In the genomic region with DNA sequence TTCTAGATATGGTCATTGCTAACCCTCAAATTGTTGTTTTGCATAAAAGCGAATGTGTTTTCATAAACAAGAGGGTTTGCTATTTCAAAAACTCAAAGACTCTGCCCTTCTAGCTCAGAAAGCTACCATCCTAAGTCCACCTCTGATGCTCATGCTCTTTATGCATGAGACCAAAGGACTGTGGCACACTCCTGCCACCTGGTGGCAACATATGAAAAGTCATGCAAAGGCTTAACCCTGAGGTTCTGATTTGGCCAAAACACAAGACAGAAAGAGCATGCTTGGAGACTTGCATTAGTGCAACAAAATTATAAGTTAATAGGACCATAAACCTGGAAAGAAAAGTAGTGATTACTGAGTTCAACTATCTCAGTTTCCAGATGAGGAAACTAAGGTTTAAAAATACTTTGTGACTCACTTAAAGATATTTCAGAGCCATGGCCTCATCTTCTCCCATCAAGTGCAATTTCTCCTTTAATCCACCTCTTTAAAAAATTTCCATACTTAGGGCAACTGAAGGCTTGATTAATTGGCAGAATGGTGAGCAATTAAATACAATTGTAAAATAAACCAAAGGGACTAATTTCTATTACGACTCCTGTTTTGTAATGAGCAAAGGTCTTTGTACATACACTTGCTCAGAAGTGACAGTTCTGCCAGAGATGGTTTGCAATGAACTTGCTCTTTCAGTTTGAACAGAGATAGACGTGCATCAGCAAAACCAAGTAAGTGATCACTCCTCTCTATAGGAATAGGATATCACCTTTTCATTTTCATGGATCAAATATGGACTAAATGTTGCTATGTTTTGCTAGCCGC, we compare ENCODE assay signal across 9 cellular contexts.
A peak's percentile ranks its signal among the peaks of the same experiment; 100 is the strongest.
DNase-seq lines count a peak whose midpoint lies in the region; ATAC-seq and TF ChIP-seq lines count a peak whose summit lies in the region.
"Had no signal": no experiment of that assay in that cellular context is flagged by ENCODE, and none has a peak within 500 bp of the region (broad histone marks: within the 10 kb centered on the region; RNA-seq: fewer than 3 reads in every experiment).

No MANE protein-coding gene starts in this region.

- ATAC-seq in HG02759 (IDR thresholded peaks at IDR 0.05; ENCODE audit: unreplicated experiment) (peak; percentile 65), right cardiac atrium (peak; percentile 73 to 75)

- TF ChIP-seq CTCF in sigmoid colon (IDR thresholded peaks at IDR 0.05) = peak; percentile 66 to 91 (median 86)

- H3K9me3 ChIP-seq in right cardiac atrium (ENCODE audit: control insufficient read depth, low read length) (no peaks in the 10 kb centered on the region), sigmoid colon (no peaks in the 10 kb centered on the region)
- H3K9me3 ChIP-seq: BLaER1 treated with 17β-estradiol and CSF1 and Interleukin-3, amounts not matched to agents 10 nM and 100 nM had no signal

- no peaks in the 10 kb centered on the region for H3K36me3 ChIP-seq in sigmoid colon
- H3K36me3 ChIP-seq: BLaER1 treated with 17β-estradiol and CSF1 and Interleukin-3, amounts not matched to agents 10 nM and 100 nM had no signal

- no peaks in the 10 kb centered on the region for H3K27me3 ChIP-seq in right cardiac atrium (ENCODE audit: control insufficient read depth, insufficient read depth)
- H3K27me3 ChIP-seq in sigmoid colon = no peaks in the 10 kb centered on the region
- H3K27me3 ChIP-seq: BLaER1 treated with 17β-estradiol and CSF1 and Interleukin-3, amounts not matched to agents 10 nM and 100 nM had no signal

- H3K4me3 ChIP-seq in right cardiac atrium (ENCODE audit: low read length) = no peak overlapping the region
- H3K4me3 ChIP-seq in sigmoid colon = no peak overlapping the region
- H3K4me3 ChIP-seq: BLaER1 treated with 17β-estradiol and CSF1 and Interleukin-3, amounts not matched to agents 10 nM and 100 nM had no signal

- H3K27ac ChIP-seq in right cardiac atrium (ENCODE audit: low read length) (no peak overlapping the region), sigmoid colon (no peak overlapping the region)
- H3K27ac ChIP-seq: BLaER1 treated with 17β-estradiol and CSF1 and Interleukin-3, amounts not matched to agents 10 nM and 100 nM had no signal

- intact Hi-C loops in right cardiac atrium (cut with DNase I) (loop anchor here in 2 of 4 donors (10.0 kb wide), 3 partner anchors 308 to 1268 kb away; partner anchors contain the start of gene ZNF462 (in 1 of the 2)), sigmoid colon (cut with DNase I) (loop anchor here (2.0 to 5.0 kb wide), 2 partner anchors 310 to 1330 kb away; partner anchors contain the start of gene ZNF462)

- H3K4me1 ChIP-seq in right cardiac atrium (ENCODE audit: control insufficient read depth, insufficient read depth, low read length) = peaks cover 14% of the 10 kb centered on the region
- H3K4me1 ChIP-seq in sigmoid colon = peaks cover 0 to 25% (median 19%) of the 10 kb centered on the region in 4 donors

- DNase-seq in NCI-H446 (lab: John Stamatoyannopoulos, UW) (peak; percentile 18 to 68), NCI-H446 treated with DMSO at 0.1 percent for 48 hours (lab: John Stamatoyannopoulos, UW) (no peak), NCI-H1092 treated with DMSO at 0.1 percent for 48 hours (lab: John Stamatoyannopoulos, UW) (peak; percentile 75), SW480 (ENCODE audit: low spot score) (peak; percentile 68), amygdala (lab: John Stamatoyannopoulos, UW) (peak in 47 of 56 donors; percentile 2 to 88 (median 49)), right cardiac atrium (peak; percentile 72 to 84 (median 82)), sigmoid colon (peak; percentile 84)

- no peak for TF ChIP-seq POLR2A in sigmoid colon (IDR thresholded peaks at IDR 0.05)

- 64% methylated on average over 4 of the region's 4 CpGs for WGBS in right cardiac atrium
- WGBS in sigmoid colon, 2 donors = 61 to 62% methylated on average over 4 of the region's 4 CpGs

- TF ChIP-seq EP300 in sigmoid colon (IDR thresholded peaks at IDR 0.05) = no peak
